1 cellular context compared by ENCODE assay signal in genomic region chr1:154837679-154838171, GRCh38.
TF ChIP-seq lines count a peak whose summit lies in the region.

No MANE protein-coding gene starts in this region.

TF ChIP-seq in GM12878, 131 proteins besides CTCF, POLR2A, EP300 and RAD21 (continued from another document and continues in another):
- TF ChIP-seq E4F1 (IDR thresholded peaks at IDR 0.05; ENCODE audit: borderline replicate concordance, partially characterized antibody) (no peak), PML (IDR thresholded peaks at IDR 0.05; ENCODE audit: low read length) (no peak), NR2F1 (conservative IDR thresholded peaks at IDR 0.05) (peak; percentile 45; the same call in 1 of the 2 replicates), NFYA (IDR thresholded peaks at IDR 0.05; ENCODE audit: borderline replicate concordance, low read depth, low read length) (no peak), ZNF592 (IDR thresholded peaks at IDR 0.05) (no peak), CEBPB (IDR thresholded peaks at IDR 0.05; ENCODE audit: borderline replicate concordance in 1 of 2, low read depth in 2 of 2, low read length in 2 of 2) (no peak), ZNF622 (IDR thresholded peaks at IDR 0.05) (no peak), SRF (IDR thresholded peaks at IDR 0.05; ENCODE audit: low read depth in 2 of 2, low read length in 2 of 2) (no peak), MEF2A (IDR thresholded peaks at IDR 0.05; ENCODE audit: insufficient read depth, low read depth, low read length) (peak; percentile 12; the same call in 1 of the 2 replicates), USF1 (IDR thresholded peaks at IDR 0.05; ENCODE audit: borderline replicate concordance, extremely low read length, insufficient read depth, low read depth, low read length) (peak; percentile 92), SIN3A (IDR thresholded peaks at IDR 0.05; ENCODE audit: low read depth, low read length) (no peak), ELK1 (IDR thresholded peaks at IDR 0.05; ENCODE audit: low read depth, low read length) (no peak), NFXL1 (IDR thresholded peaks at IDR 0.05; ENCODE audit: borderline replicate concordance) (no peak), GABPA (IDR thresholded peaks at IDR 0.05; ENCODE audit: low read depth) (0 out of 2 replicates have a peak, but pooled peaks have one; percentile 65), EGR1 (IDR thresholded peaks at IDR 0.05; ENCODE audit: borderline replicate concordance in 1 of 2, low read depth in 2 of 2, low read length in 2 of 2) (peak in 1 of 2 experiments; percentile 38; a peak in 1 of 3 replicates), CBFB (IDR thresholded peaks at IDR 0.05; ENCODE audit: low read depth) (no peak), BACH1 (IDR thresholded peaks at IDR 0.05; ENCODE audit: borderline replicate concordance) (no peak), RUNX3 (IDR thresholded peaks at IDR 0.05; ENCODE audit: low read length) (peak; percentile 56; the same call in 1 of the 2 replicates), GATAD2B (conservative IDR thresholded peaks at IDR 0.05; ENCODE audit: low read depth) (no peak), PAX5 (IDR thresholded peaks at IDR 0.05; ENCODE audit: borderline replicate concordance, low read depth, low read length) (peak; percentile 44; the same call in 1 of the 2 replicates), ETV6 (conservative IDR thresholded peaks at IDR 0.05 in 1 of 2, IDR thresholded peaks at IDR 0.05 in 1 of 2; ENCODE audit: borderline replicate concordance in 1 of 2, low read depth in 1 of 2) (no peak), WRNIP1 (IDR thresholded peaks at IDR 0.05; ENCODE audit: borderline replicate concordance, low read depth, low read length) (no peak), CUX1 (IDR thresholded peaks at IDR 0.05; ENCODE audit: insufficient replicate concordance, low read depth, low read length) (no peak), KAT2A (conservative IDR thresholded peaks at IDR 0.05; ENCODE audit: control insufficient read depth, low read depth, low read length) (no peak), FOS (IDR thresholded peaks at IDR 0.05; ENCODE audit: borderline replicate concordance, extremely low read depth, insufficient read length) (no peak), ZNF384 (IDR thresholded peaks at IDR 0.05; ENCODE audit: borderline replicate concordance, low read depth, low read length) (no peak), NFIC (IDR thresholded peaks at IDR 0.05; ENCODE audit: low read depth, low read length) (no peak), FOXM1 (IDR thresholded peaks at IDR 0.05; ENCODE audit: low read depth, low read length) (peak; percentile 72; the same call in 1 of the 2 replicates), ZSCAN29 (IDR thresholded peaks at IDR 0.05) (no peak), SP1 (IDR thresholded peaks at IDR 0.05; ENCODE audit: low read depth, low read length) (no peak), RELB (IDR thresholded peaks at IDR 0.05; ENCODE audit: low read depth) (0 out of 2 replicates have a peak, but pooled peaks have one; percentile 10), RCOR1 (conservative IDR thresholded peaks at IDR 0.05; ENCODE audit: low read depth, low read length) (no peak), BMI1 (IDR thresholded peaks at IDR 0.05; ENCODE audit: borderline replicate concordance) (no peak), TCF7 (IDR thresholded peaks at IDR 0.05; ENCODE audit: borderline replicate concordance) (no peak), RELA (IDR thresholded peaks at IDR 0.05; ENCODE audit: borderline replicate concordance, partially characterized antibody) (no peak), RBBP5 (conservative IDR thresholded peaks at IDR 0.05) (no peak), HDAC6 (IDR thresholded peaks at IDR 0.05; ENCODE audit: unreplicated experiment) (no peak), EED (IDR thresholded peaks at IDR 0.05; ENCODE audit: low read depth) (peak; percentile 65), TARDBP (IDR thresholded peaks at IDR 0.05; ENCODE audit: borderline replicate concordance) (0 out of 2 replicates have a peak, but pooled peaks have one; percentile 33), HDGF (IDR thresholded peaks at IDR 0.05) (peak; percentile 49; the same call in 1 of the 2 replicates), CREM (IDR thresholded peaks at IDR 0.05; ENCODE audit: low read depth) (peak; percentile 57; the same call in 1 of the 2 replicates), ZNF207 (IDR thresholded peaks at IDR 0.05; ENCODE audit: borderline replicate concordance) (no peak), ZNF274 (IDR thresholded peaks at IDR 0.05; ENCODE audit: insufficient read depth, insufficient read length) (no peak), SREBF2 (IDR thresholded peaks at IDR 0.05; ENCODE audit: low read length) (no peak), POLR2AphosphoS2 (IDR thresholded peaks at IDR 0.05; ENCODE audit: low read depth, low read length) (no peak), ATF7 (IDR thresholded peaks at IDR 0.05; ENCODE audit: low read depth) (no peak), POLR2AphosphoS5 (IDR thresholded peaks at IDR 0.05; ENCODE audit: low read length) (no peak), HCFC1 (IDR thresholded peaks at IDR 0.05; ENCODE audit: low read length) (no peak)
- TF ChIP-seq, protein P1, sequence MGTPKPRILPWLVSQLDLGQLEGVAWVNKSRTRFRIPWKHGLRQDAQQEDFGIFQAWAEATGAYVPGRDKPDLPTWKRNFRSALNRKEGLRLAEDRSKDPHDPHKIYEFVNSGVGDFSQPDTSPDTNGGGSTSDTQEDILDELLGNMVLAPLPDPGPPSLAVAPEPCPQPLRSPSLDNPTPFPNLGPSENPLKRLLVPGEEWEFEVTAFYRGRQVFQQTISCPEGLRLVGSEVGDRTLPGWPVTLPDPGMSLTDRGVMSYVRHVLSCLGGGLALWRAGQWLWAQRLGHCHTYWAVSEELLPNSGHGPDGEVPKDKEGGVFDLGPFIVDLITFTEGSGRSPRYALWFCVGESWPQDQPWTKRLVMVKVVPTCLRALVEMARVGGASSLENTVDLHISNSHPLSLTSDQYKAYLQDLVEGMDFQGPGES (IDR thresholded peaks at IDR 0.05), result no peak
- TF ChIP-seq, protein P2, sequence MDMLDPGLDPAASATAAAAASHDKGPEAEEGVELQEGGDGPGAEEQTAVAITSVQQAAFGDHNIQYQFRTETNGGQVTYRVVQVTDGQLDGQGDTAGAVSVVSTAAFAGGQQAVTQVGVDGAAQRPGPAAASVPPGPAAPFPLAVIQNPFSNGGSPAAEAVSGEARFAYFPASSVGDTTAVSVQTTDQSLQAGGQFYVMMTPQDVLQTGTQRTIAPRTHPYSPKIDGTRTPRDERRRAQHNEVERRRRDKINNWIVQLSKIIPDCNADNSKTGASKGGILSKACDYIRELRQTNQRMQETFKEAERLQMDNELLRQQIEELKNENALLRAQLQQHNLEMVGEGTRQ (IDR thresholded peaks at IDR 0.05; ENCODE audit: borderline replicate concordance, low read depth, low read length), result peak; percentile 48
